In the genomic region with DNA sequence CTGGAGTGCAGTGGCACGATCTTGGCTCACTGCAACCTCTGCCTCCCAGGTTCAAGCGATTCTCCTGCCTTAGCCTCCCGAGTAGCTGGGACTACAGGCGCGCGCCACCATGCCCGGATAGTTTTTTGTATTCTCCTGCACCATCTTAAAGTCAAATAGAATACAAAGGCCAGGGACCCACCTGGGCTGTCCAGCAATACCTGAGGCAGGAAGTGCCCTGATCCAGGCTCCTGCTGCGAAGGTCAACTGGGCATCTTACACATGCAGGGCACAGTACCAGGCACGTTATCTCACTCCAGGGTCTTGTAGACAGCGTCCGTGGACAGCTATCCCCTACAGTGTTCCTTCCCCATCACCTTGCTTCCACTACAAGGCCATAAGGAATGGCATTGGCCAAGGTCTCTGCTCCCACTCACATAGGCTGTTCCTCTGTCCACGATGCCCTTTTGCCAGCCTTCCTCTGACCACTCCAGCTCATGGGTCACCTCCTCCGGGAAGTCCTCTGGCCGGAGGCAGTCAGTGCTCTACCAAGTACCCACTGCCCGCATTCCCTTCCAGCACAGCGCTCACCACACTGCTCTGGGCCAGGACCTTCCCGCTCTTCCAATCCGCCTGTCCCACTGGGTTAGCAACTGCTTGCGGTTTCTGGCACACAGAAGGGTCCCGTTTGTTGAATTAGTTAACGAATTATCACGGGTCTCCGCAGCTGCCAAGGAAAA, we compare ENCODE assay signal across 8 cellular contexts. TPM values are rescaled to one million over a fixed set of nuclear protein-coding genes. Genes with fewer than 3 reads are reported as not detected.
DNase-seq lines count a peak whose midpoint lies in the region; ATAC-seq and TF ChIP-seq lines count a peak whose summit lies in the region.

No MANE protein-coding gene starts in this region.

- ATAC-seq in T-helper 17 cell, result no peak
- no peak for ATAC-seq in GM18870 (IDR thresholded peaks at IDR 0.05; ENCODE audit: unreplicated experiment)
- ATAC-seq in HG02840 (IDR thresholded peaks at IDR 0.05; ENCODE audit: low FRiP score, unreplicated experiment), result no peak
- no peak for ATAC-seq in GM18868 (IDR thresholded peaks at IDR 0.05; ENCODE audit: unreplicated experiment)

- peaks cover 19% of the 10 kb centered on the region for H3K4me1 Mint-ChIP-seq in T-helper 17 cell
- peaks cover 6% of the 10 kb centered on the region for H3K4me1 Mint-ChIP-seq in glutamatergic neuron (ENCODE audit: low read depth, unreplicated experiment)
- H3K4me1 Mint-ChIP-seq in progenitor cell of endocrine pancreas (ENCODE audit: low read depth), result peaks cover 10% of the 10 kb centered on the region

- DNase-seq in EL (peak; percentile 36), T-helper 17 cell (no peak), glutamatergic neuron (no peak), progenitor cell of endocrine pancreas (ENCODE audit: low spot score, unreplicated experiment) (no peak), retina (no peak)

- H3K27me3 Mint-ChIP-seq in T-helper 17 cell, result peaks cover 37% of the 10 kb centered on the region
- peaks cover 4% of the 10 kb centered on the region for H3K27me3 Mint-ChIP-seq in glutamatergic neuron (ENCODE audit: unreplicated experiment)
- H3K27me3 Mint-ChIP-seq in progenitor cell of endocrine pancreas, result peaks cover 45% of the 10 kb centered on the region

- no peak overlapping the region for H3K27ac Mint-ChIP-seq in T-helper 17 cell
- H3K27ac Mint-ChIP-seq in glutamatergic neuron (ENCODE audit: unreplicated experiment), result peak overlapping the region; percentile 30
- no peak overlapping the region for H3K27ac Mint-ChIP-seq in progenitor cell of endocrine pancreas

- H3K9me3 Mint-ChIP-seq in glutamatergic neuron (ENCODE audit: unreplicated experiment), result peaks cover 3% of the 10 kb centered on the region
- H3K9me3 Mint-ChIP-seq in progenitor cell of endocrine pancreas (ENCODE audit: low read depth), result no peaks in the 10 kb centered on the region

- H3K36me3 Mint-ChIP-seq in T-helper 17 cell (ENCODE audit: low read depth) (peaks cover 2% of the 10 kb centered on the region), glutamatergic neuron (ENCODE audit: unreplicated experiment) (peaks cover 4% of the 10 kb centered on the region), progenitor cell of endocrine pancreas (ENCODE audit: insufficient read depth) (no peaks in the 10 kb centered on the region)

- TF ChIP-seq CTCF in glutamatergic neuron (IDR thresholded peaks at IDR 0.05; ENCODE audit: partially characterized antibody, unreplicated experiment) (no peak), progenitor cell of endocrine pancreas (IDR thresholded peaks at IDR 0.05; ENCODE audit: unreplicated experiment) (no peak)

- H3K4me3 Mint-ChIP-seq in T-helper 17 cell, result peak overlapping the region; percentile 75
- H3K4me3 Mint-ChIP-seq in glutamatergic neuron (ENCODE audit: unreplicated experiment), result peak overlapping the region; percentile 86
- H3K4me3 Mint-ChIP-seq in progenitor cell of endocrine pancreas (ENCODE audit: low read depth), result peak overlapping the region; percentile 65

- no peaks in the 10 kb centered on the region for H3K9me3 ChIP-seq in T-helper 17 cell (ENCODE audit: control insufficient read depth, low read length, poor library complexity, severe bottlenecking)

RNA-seq across cellular contexts. Expression of gene P4HA2, which starts 1.0 kb away (rescaled TPM):
- under 1 TPM in 1 of 2 donors, not detected in 1; 0.50 TPM for total RNA-seq in T-helper 17 cell
- total RNA-seq in glutamatergic neuron (ENCODE audit: unreplicated experiment), result 26.6 TPM
- total RNA-seq in progenitor cell of endocrine pancreas, result 18.5 and 23.8 TPM in 2 replicates

RNA-seq across cellular contexts. Expression of gene PDLIM4, which starts 30.8 kb away (rescaled TPM):
- total RNA-seq in T-helper 17 cell (not detected), glutamatergic neuron (ENCODE audit: unreplicated experiment) (81.6 TPM), progenitor cell of endocrine pancreas (14.3 and 14.7 TPM in 2 replicates)

Comparison
In these comparisons a context has a peak if more than half of its experiments do, and no peak if none do; other contexts are left out.
1. RNA of gene P4HA2, which starts 1.0 kb away (total RNA-seq): 26.6 TPM in glutamatergic neuron (single experiment) and 18.5 to 23.8 TPM in progenitor cell of endocrine pancreas; 0.50 TPM in T-helper 17 cell; every median in the first group is over 10 times any median in the second.
2. RNA of gene PDLIM4, which starts 30.8 kb away (total RNA-seq): 81.6 TPM in glutamatergic neuron (single experiment) and 14.3 to 14.7 TPM in progenitor cell of endocrine pancreas; not detected in T-helper 17 cell; every median in the first group is over 10 times any median in the second.
3. Peak in every context shown above with its lines, with median percentiles within 50 percentile points of each other: H3K4me3 Mint-ChIP-seq.